1 cellular context compared by ENCODE assay signal in genomic region chr10:543131-543530, GRCh38.
TF ChIP-seq lines count a peak whose summit lies in the region.

No MANE protein-coding gene starts in this region.

TF ChIP-seq in SK-N-SH treated with all-trans-retinoic acid at 6 μM for 48 hours, 23 proteins besides CTCF, POLR2A, EP300 and RAD21 (continued from another document):
- TF ChIP-seq POU6F1 (CRISPR knock-in tag; IDR thresholded peaks at IDR 0.05; ENCODE audit: borderline replicate concordance, low read depth): no peak
- no peak for TF ChIP-seq CSRNP3 (CRISPR knock-in tag; IDR thresholded peaks at IDR 0.05)
- TF ChIP-seq ZNF565 (CRISPR knock-in tag; conservative IDR thresholded peaks at IDR 0.05; ENCODE audit: low read depth): no peak
- TF ChIP-seq ZC3H10 (CRISPR knock-in tag; IDR thresholded peaks at IDR 0.05): no peak
- no peak for TF ChIP-seq PATZ1 (CRISPR knock-in tag; IDR thresholded peaks at IDR 0.05; ENCODE audit: borderline replicate concordance)
- no peak for TF ChIP-seq ZNF70 (CRISPR knock-in tag; IDR thresholded peaks at IDR 0.05)
- no peak for TF ChIP-seq ZNF8 (CRISPR knock-in tag; IDR thresholded peaks at IDR 0.05)
- TF ChIP-seq RARB (CRISPR knock-in tag; IDR thresholded peaks at IDR 0.05): no peak
